Comparison of ENCODE assay signal across 8 cellular contexts in genomic region chr10:11612004-11613001, GRCh38. TPM values are rescaled to one million over a fixed set of nuclear protein-coding genes. Genes with fewer than 3 reads are reported as not detected.
DNase-seq lines count a peak whose midpoint lies in the region; ATAC-seq and TF ChIP-seq lines count a peak whose summit lies in the region.

No MANE protein-coding gene starts in this region.

- H3K4me1 ChIP-seq in mucosa of stomach (ENCODE audit: control insufficient read depth, insufficient read depth, low read length): peaks cover 3% of the 10 kb centered on the region

- no peak for TF ChIP-seq CTCF in dorsolateral prefrontal cortex (IDR thresholded peaks at IDR 0.05 in 54 of 56, conservative IDR thresholded peaks at IDR 0.05 in 2 of 56; ENCODE audit: low read depth in 1 of 56, partially characterized antibody in 56 of 56)

- H3K9ac ChIP-seq in mucosa of stomach (ENCODE audit: low read length): peak overlapping the region; percentile 85

- no peaks in the 10 kb centered on the region for H3K9me3 ChIP-seq in mucosa of stomach (ENCODE audit: control insufficient read depth, low read length)

- peak; percentile 26 to 50 for ATAC-seq in activated CD4-positive, CD25-positive, alpha-beta regulatory T cell treated with anti-CD3 and anti-CD28 coated beads, Interleukin-2, amount 50 U/mL, for 24 hours
- no peak for ATAC-seq in HG03342 (IDR thresholded peaks at IDR 0.05; ENCODE audit: unreplicated experiment)

- peak overlapping the region in 57 of 59 donors; percentile 13 to 93 (median 80) for H3K27ac ChIP-seq in dorsolateral prefrontal cortex

- no peaks in the 10 kb centered on the region for H3K36me3 ChIP-seq in mucosa of stomach (ENCODE audit: control insufficient read depth, insufficient read depth, low read length)

- H3K27me3 ChIP-seq in dorsolateral prefrontal cortex (no peaks in the 10 kb centered on the region), mucosa of stomach (ENCODE audit: control insufficient read depth, insufficient read depth, low read length) (no peaks in the 10 kb centered on the region)

- DNase-seq in activated CD4-positive, CD25-positive, alpha-beta regulatory T cell treated with anti-CD3 and anti-CD28 coated beads, Interleukin-2, amount 50 U/mL, for 72 hours: no peak
- DNase-seq in OCI-M2 (lab: John Stamatoyannopoulos, UW; ENCODE audit: unreplicated experiment): peak; percentile 65
- DNase-seq in dorsolateral prefrontal cortex: no peak
- no peak for DNase-seq in activated effector memory CD4-positive, alpha-beta T cell treated with anti-CD3 and anti-CD28 coated beads, Interleukin-2, amount 50 U/mL, for 16 hours
- DNase-seq in NCI-H526 treated with DMSO at 0.1 percent for 48 hours (lab: John Stamatoyannopoulos, UW): no peak

- intact Hi-C loops in dorsolateral prefrontal cortex (cut with DNase I): loop anchor here (5.0 to 10.0 kb wide), 5 partner anchors 72 to 112 kb away; no protein-coding TSS in a partner anchor

- H3K4me3 ChIP-seq in dorsolateral prefrontal cortex (peak overlapping the region; percentile 60 to 91 (median 78)), mucosa of stomach (ENCODE audit: low read length) (peak overlapping the region; percentile 60)

RNA-seq across cellular contexts. Expression of gene USP6NL, which starts 0.9 kb away (rescaled TPM):
- total RNA-seq in dorsolateral prefrontal cortex: 10 to 100 TPM in 104 of 120 experiments, 1 to 10 TPM in 16; 7.9 to 16.3 (median 11.9) TPM
